ENCODE assay signal across 20 cellular contexts in genomic region chr2:73414651-73415050, GRCh38.
"Had no signal": no experiment of that assay in that cellular context is flagged by ENCODE, and none has a peak within 500 bp of the region (broad histone marks: within the 10 kb centered on the region; RNA-seq: fewer than 3 reads in every experiment).

No MANE protein-coding gene starts in this region.

- H3K9me3 Mint-ChIP-seq: activated naive CD4-positive, alpha-beta T cell treated with anti-CD3 and anti-CD28 coated beads, Interleukin-2, amount 50 U/mL, for 72 hours; natural killer cell; type B pancreatic cell had no signal

- H3K36me3 ChIP-seq: prostate gland, right lobe of liver had no signal

- H3K27me3 ChIP-seq: right lobe of liver, suprapubic skin had no signal

- DNase-seq: activated CD4-positive, alpha-beta T cell treated with anti-CD3 and anti-CD28 coated beads, Interleukin-2, amount 50 U/mL, for 1 hour; activated CD4-positive, CD25-positive, alpha-beta regulatory T cell; activated effector memory CD4-positive, alpha-beta T cell treated with Interleukin-2 at 50 U/mL for 16 hours; anterior cingulate cortex; caudate nucleus; cortex of kidney; effector CD8-positive, alpha-beta T cell; glutamatergic neuron; left colon; mammary epithelial cell; mucosa of descending colon; natural killer cell; right lobe of liver; stimulated activated CD4-positive, alpha-beta T cell treated with anti-CD3 and anti-CD28 coated beads, Interleukin-2, amount 100 ng/mL, for 24 hours; stimulated activated naive CD4-positive, alpha-beta T cell treated with Interleukin-2 at 50 U/mL for 16 hours; T-helper 2 cell had no signal

- H3K27ac Mint-ChIP-seq: activated naive CD4-positive, alpha-beta T cell treated with anti-CD3 and anti-CD28 coated beads, Interleukin-2, amount 50 U/mL, for 72 hours; type B pancreatic cell had no signal

- H3K4me1 ChIP-seq: prostate gland, right lobe of liver had no signal

- H3K4me3 ChIP-seq: mucosa of descending colon, prostate gland, right lobe of liver, suprapubic skin had no signal

- ATAC-seq: activated naive CD4-positive, alpha-beta T cell treated with anti-CD3 and anti-CD28 coated beads, Interleukin-2, amount 50 U/mL, for 72 hours; left colon; mucosa of descending colon; natural killer cell; right lobe of liver had no signal

- H3K27me3 Mint-ChIP-seq: type B pancreatic cell had no signal

- H3K9me3 ChIP-seq: mucosa of descending colon, prostate gland, right lobe of liver, suprapubic skin had no signal

- H3K4me3 Mint-ChIP-seq: natural killer cell, type B pancreatic cell had no signal

- H3K36me3 Mint-ChIP-seq: activated naive CD4-positive, alpha-beta T cell treated with anti-CD3 and anti-CD28 coated beads, Interleukin-2, amount 50 U/mL, for 72 hours; natural killer cell had no signal
